Comparison of ENCODE assay signal across 36 cellular contexts in the genomic region with DNA sequence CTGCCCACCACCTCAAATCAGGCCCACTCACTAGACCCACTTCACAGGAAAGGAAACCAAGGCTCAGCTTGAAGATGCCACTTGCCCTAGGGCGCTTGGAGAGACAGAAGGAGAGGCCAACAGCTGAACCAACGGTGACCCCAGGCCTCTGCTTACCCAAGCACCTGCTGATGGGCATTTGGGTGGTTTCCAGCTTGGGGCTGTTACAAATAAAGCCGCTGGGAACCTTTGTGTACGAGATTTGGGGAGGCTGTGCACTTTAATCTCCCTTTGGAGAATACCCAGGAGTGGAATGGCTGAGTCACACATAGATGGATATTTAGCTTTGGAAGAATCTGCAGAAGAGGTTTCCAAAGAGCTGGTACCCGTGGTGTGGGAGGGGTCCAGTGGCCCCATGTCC. TPM values are rescaled to one million over a fixed set of nuclear protein-coding genes. Genes with fewer than 3 reads are reported as not detected.
DNase-seq lines count a peak whose midpoint lies in the region; ATAC-seq and TF ChIP-seq lines count a peak whose summit lies in the region.
"Had no signal": no experiment of that assay in that cellular context is flagged by ENCODE, and none has a peak within 500 bp of the region (broad histone marks: within the 10 kb centered on the region; RNA-seq: fewer than 3 reads in every experiment).

No MANE protein-coding gene starts in this region.

- in situ Hi-C loops in IMR-90 (cut with MboI; ENCODE audit: low sequenced_read_pairs): no loop called here
- in situ Hi-C loops in KBM-7 (cut with MboI; ENCODE audit: low pct_unique_long_range_greater_than_20kb, low sequenced_read_pairs): no loop called here

- H3K9ac ChIP-seq in IMR-90 (ENCODE audit: low read depth, low read length) (no peak overlapping the region), adipocyte (ENCODE audit: low read length) (no peak overlapping the region)

- TF ChIP-seq CTCF in IMR-90 (conservative IDR thresholded peaks at IDR 0.05; ENCODE audit: low read depth, low read length): no peak

- H3K36me3 ChIP-seq in IMR-90 (ENCODE audit: control insufficient read depth, insufficient read depth, low read length) (no peaks in the 10 kb centered on the region), adipocyte (ENCODE audit: control insufficient read depth, insufficient read depth, low read length, severe bottlenecking) (no peaks in the 10 kb centered on the region)
- H3K36me3 ChIP-seq: heart right ventricle, pancreas, spleen, uterus had no signal

- no peak overlapping the region for H4K5ac ChIP-seq in IMR-90 (ENCODE audit: low read depth, low read length)

- no peak overlapping the region for H3K4me2 ChIP-seq in IMR-90 (ENCODE audit: low read depth, low read length)

- intact Hi-C loops in IMR-90 (cut with micrococcal nuclease): no loop called here

- H3K79me1 ChIP-seq in IMR-90 (ENCODE audit: low read depth in 1 of 2, low read length in 2 of 2): no peaks in the 10 kb centered on the region

- ATAC-seq in IMR-90 (ENCODE audit: low read depth) (peak; percentile 68), left lobe of liver (peak; percentile 65)
- ATAC-seq: activated CD8-positive, alpha-beta memory T cell treated with anti-CD3 and anti-CD28 coated beads, Interleukin-2, amount 10 ng/mL, durations not matched to agents 7 days and 5 days; activated T-cell treated with anti-CD3 and anti-CD28 coated beads, Interleukin-2, amount 50 U/mL, for 4 hours; pancreas; stimulated activated naive CD8-positive, alpha-beta T cell treated with anti-CD3 and anti-CD28 coated beads, Interleukin-15, amount 100 ng/mL, for 72 hours had no signal

- POLR2A ChIA-PET in IMR-90 (lab: Charles Lee; ENCODE audit: unreplicated experiment): interaction anchor here (1.0 kb wide), 1 partner anchor 12 kb away, joined by 4 read pairs; no protein-coding TSS in a partner anchor

- no peak for TF ChIP-seq RAD21 in IMR-90 (IDR thresholded peaks at IDR 0.05; ENCODE audit: low read length)

- H3K9me3 ChIP-seq in IMR-90 (ENCODE audit: control insufficient read depth, insufficient read depth, low read length) (no peaks in the 10 kb centered on the region), adipocyte (ENCODE audit: control insufficient read depth, low read length) (no peaks in the 10 kb centered on the region)
- H3K9me3 ChIP-seq: pancreas, uterus had no signal

- no peak overlapping the region for H4K91ac ChIP-seq in IMR-90 (ENCODE audit: insufficient read depth, low read depth, low read length)

- H3K18ac ChIP-seq in IMR-90 (ENCODE audit: low read depth, low read length): no peak overlapping the region

- no peaks in the 10 kb centered on the region for H4K20me1 ChIP-seq in IMR-90 (ENCODE audit: insufficient read depth, low read length)

- H3K14ac ChIP-seq in IMR-90 (replicated peaks; ENCODE audit: low read depth, low read length): no peak overlapping the region

- peak overlapping the region; percentile 43; the same call in 1 of the 2 replicates for H2AK5ac ChIP-seq in IMR-90 (ENCODE audit: low read depth, low read length)

- no TSS peak for BruUV-seq in IMR-90 (replicated peaks; lab: Mats Ljungman, UMichigan)

- 80% methylated on average over 1 of the region's 5 CpGs; no CpG with 5 or more reads in 1 of the 2 experiments for WGBS in IMR-90 (ENCODE audit: extremely low coverage in 2 of 2, insufficient read length in 1 of 2), 2 experiments

- H2AK9ac ChIP-seq in IMR-90 (replicated peaks; ENCODE audit: low read depth, low read length, poor library complexity): peak overlapping the region; percentile 52

- DNase-seq in A172 (ENCODE audit: low spot score): peak; percentile 62
- peak; percentile 30 for DNase-seq in IMR-90
- peak; percentile 47 for DNase-seq in adipocyte (ENCODE audit: low read depth)
- peak; percentile 85 for DNase-seq in left lobe of liver (ENCODE audit: low spot score)
- no peak for DNase-seq in KBM-7
- DNase-seq in SIG-M5 (lab: John Stamatoyannopoulos, UW): no peak
- no peak for DNase-seq in DMS53 (lab: John Stamatoyannopoulos, UW)
- DNase-seq in activated CD8-positive, alpha-beta memory T cell treated with anti-CD3 and anti-CD28 coated beads for 24 hours: no peak
- DNase-seq: 8988T; activated CD4-positive, CD25-positive, alpha-beta regulatory T cell; activated CD8-positive, alpha-beta memory T cell treated with anti-CD3 and anti-CD28 coated beads, Interleukin-2, amount 10 ng/mL, durations not matched to agents 7 days and 5 days; activated T-cell treated with anti-CD3 and anti-CD28 coated beads, Interleukin-2, amount 50 U/mL, for 4 hours; CD4-positive, alpha-beta T cell; central memory CD4-positive, alpha-beta T cell; dermis blood vessel endothelial cell; EL; endodermal cell; foreskin melanocyte; GOT3; heart right ventricle; HFFc6; KG1; NCI-H146; NCI-H2107; NCI-H446; NCI-H774; nephron progenitor cell; stimulated activated naive CD8-positive, alpha-beta T cell treated with anti-CD3 and anti-CD28 coated beads, Interleukin-15, amount 100 ng/mL, for 72 hours; uterus had no signal

- dilution Hi-C loops in IMR-90 (cut with HindIII; ENCODE audit: low sequenced_read_pairs, unreplicated experiment): no loop called here

- no peak overlapping the region for H3K4me3 ChIP-seq in IMR-90 (ENCODE audit: insufficient read depth, low read depth, low read length)
- H3K4me3 ChIP-seq in adipocyte (ENCODE audit: low read length): no peak overlapping the region
- H3K4me3 ChIP-seq: heart right ventricle, lung, pancreas, spleen, uterus had no signal

- peak overlapping the region; percentile 42; the same call in 1 of the 2 replicates for H3K4ac ChIP-seq in IMR-90 (ENCODE audit: low read depth, low read length)

- H3K27me3 ChIP-seq in IMR-90 (ENCODE audit: control insufficient read depth, insufficient read depth, low read length) (0 out of 2 replicates have a peak, but pooled peaks cover 2% of the 10 kb centered on the region), adipocyte (replicated peaks; ENCODE audit: control insufficient read depth, insufficient read depth, low read length) (no peaks in the 10 kb centered on the region)
- H3K27me3 ChIP-seq: heart right ventricle, pancreas, uterus had no signal

- no peak overlapping the region for H4K8ac ChIP-seq in IMR-90 (ENCODE audit: low read depth in 2 of 2, low read length in 2 of 2)

- peak overlapping the region; percentile 53 for H2AFZ ChIP-seq in IMR-90 (replicated peaks; ENCODE audit: low read length, poor library complexity)

- no peaks in the 10 kb centered on the region for H3K4me1 ChIP-seq in IMR-90 (ENCODE audit: control insufficient read depth, insufficient read depth, low read length)
- peaks cover 2% of the 10 kb centered on the region for H3K4me1 ChIP-seq in adipocyte (ENCODE audit: control insufficient read depth, insufficient read depth, low read length)
- H3K4me1 ChIP-seq: pancreas, uterus had no signal

- H3K56ac ChIP-seq in IMR-90 (ENCODE audit: extremely low read depth, insufficient read depth, low read length): no peak overlapping the region

- H3K9me1 ChIP-seq in IMR-90 (ENCODE audit: insufficient read depth, low read length): no peaks in the 10 kb centered on the region; the same call in 1 of the 2 replicates

- no peak overlapping the region for H2BK20ac ChIP-seq in IMR-90 (ENCODE audit: low read depth, low read length)

- no peak overlapping the region for H3K27ac ChIP-seq in IMR-90 (ENCODE audit: insufficient read depth, low read length)
- H3K27ac ChIP-seq: heart right ventricle, pancreas, spleen, uterus had no signal

- H3K23ac ChIP-seq in IMR-90 (ENCODE audit: low read depth, low read length): no peak overlapping the region

- H2BK120ac ChIP-seq in IMR-90 (ENCODE audit: low read depth, low read length): peak overlapping the region; percentile 58

- no peak overlapping the region for H2BK15ac ChIP-seq in IMR-90 (ENCODE audit: low read depth, low read length)

- H2BK5ac ChIP-seq in IMR-90 (ENCODE audit: low read depth, low read length, poor library complexity, severe bottlenecking): no peak overlapping the region

- TF ChIP-seq POLR2A in IMR-90 (IDR thresholded peaks at IDR 0.05; ENCODE audit: low read depth, low read length): no peak

- CTCF ChIA-PET in IMR-90 (lab: Yijun Ruan, JAX): no interaction called here

TF ChIP-seq in IMR-90, 13 proteins besides CTCF, POLR2A, EP300 and RAD21:
- TF ChIP-seq RCOR1 (IDR thresholded peaks at IDR 0.05; ENCODE audit: insufficient replicate concordance, low read length): no peak
- no peak for TF ChIP-seq RFX5 (IDR thresholded peaks at IDR 0.05; ENCODE audit: low read depth, low read length)
- TF ChIP-seq NFE2L2 (IDR thresholded peaks at IDR 0.05; ENCODE audit: low read depth, low read length): peak; percentile 22; the same call in 1 of the 2 replicates
- no peak for TF ChIP-seq MAFK (IDR thresholded peaks at IDR 0.05; ENCODE audit: low read depth, low read length)
- no peak for TF ChIP-seq FOS (IDR thresholded peaks at IDR 0.05; ENCODE audit: low read depth, low read length)
- TF ChIP-seq MAZ (IDR thresholded peaks at IDR 0.05; ENCODE audit: borderline replicate concordance, low read depth, low read length): no peak
- TF ChIP-seq BHLHE40 (IDR thresholded peaks at IDR 0.05; ENCODE audit: low read depth, low read length): no peak
- TF ChIP-seq, protein P1, sequence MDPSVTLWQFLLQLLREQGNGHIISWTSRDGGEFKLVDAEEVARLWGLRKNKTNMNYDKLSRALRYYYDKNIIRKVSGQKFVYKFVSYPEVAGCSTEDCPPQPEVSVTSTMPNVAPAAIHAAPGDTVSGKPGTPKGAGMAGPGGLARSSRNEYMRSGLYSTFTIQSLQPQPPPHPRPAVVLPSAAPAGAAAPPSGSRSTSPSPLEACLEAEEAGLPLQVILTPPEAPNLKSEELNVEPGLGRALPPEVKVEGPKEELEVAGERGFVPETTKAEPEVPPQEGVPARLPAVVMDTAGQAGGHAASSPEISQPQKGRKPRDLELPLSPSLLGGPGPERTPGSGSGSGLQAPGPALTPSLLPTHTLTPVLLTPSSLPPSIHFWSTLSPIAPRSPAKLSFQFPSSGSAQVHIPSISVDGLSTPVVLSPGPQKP (IDR thresholded peaks at IDR 0.05; ENCODE audit: borderline replicate concordance, low read depth, low read length): no peak

RNA-seq across cellular contexts. Expression of gene LINC01488, which starts 50.9 kb away (rescaled TPM):
- total RNA-seq in A172 (2014; rRNA removed; shearing (Covaris generic)): not detected in 2 replicates
- not detected in 2 replicates for total RNA-seq in IMR-90 (2012; rRNA removed)
- not detected in 2 replicates for polyA plus RNA-seq in IMR-90 (2012; rRNA removed)
- not detected in 2 replicates for polyA plus RNA-seq in IMR-90 (2012; cell fraction: cytosol; rRNA removed)
- polyA plus RNA-seq in IMR-90 (2012; cell fraction: nucleus; rRNA removed; ENCODE audit: low replicate concordance): not detected in 2 replicates
- total RNA-seq in left lobe of liver: 27.5 TPM
- total RNA-seq: activated CD8-positive, alpha-beta memory T cell treated with anti-CD3 and anti-CD28 coated beads, Interleukin-2, amount 10 ng/mL, durations not matched to agents 7 days and 5 days; activated T-cell treated with anti-CD3 and anti-CD28 coated beads, Interleukin-2, amount 50 U/mL, for 4 hours; CD4-positive, alpha-beta T cell; dermis blood vessel endothelial cell; endodermal cell; HFFc6; HT-29; kidney epithelial cell; lung; pancreas; renal cortical epithelial cell; spleen; T-helper 1 cell treated with Interleukin-12 subunit alpha and Interleukin-12 subunit beta and Interleukin-4 antibody, amounts not matched to agents 30 ng/mL and 1 ng/mL, for 36 hours; uterus had no signal
- polyA plus RNA-seq: lung, pancreas, spleen had no signal

Comparison
In these comparisons a context has a peak if more than half of its experiments do, and no peak if none do; other contexts are left out.
1. DNase-seq: peak in A172 (single experiment), IMR-90 (single experiment), adipocyte (single experiment) and left lobe of liver (single experiment); none in KBM-7 (single experiment), SIG-M5 (single experiment), DMS53 (single experiment) and activated CD8-positive, alpha-beta memory T cell treated with anti-CD3 and anti-CD28 coated beads for 24 hours (single experiment).
2. RNA of gene LINC01488, which starts 50.9 kb away (total RNA-seq): 27.5 TPM in left lobe of liver (single experiment); not detected in A172 and not detected in IMR-90; every median in the first group is over 10 times any median in the second.